ENCODE assay signal across 1 cellular context in genomic region chr20:18005990-18006364, GRCh38.
TF ChIP-seq lines count a peak whose summit lies in the region.

No MANE protein-coding gene starts in this region.

TF ChIP-seq in GM23338, 12 proteins besides CTCF, POLR2A, EP300 and RAD21 (continued from another document):
- no peak for TF ChIP-seq ETS1 (IDR thresholded peaks at IDR 0.05)
- TF ChIP-seq ZNF462 (CRISPR knock-in tag; IDR thresholded peaks at IDR 0.05), result no peak
- TF ChIP-seq STAT1 (IDR thresholded peaks at IDR 0.05; ENCODE audit: unreplicated experiment), result no peak
- no peak for TF ChIP-seq EZH2 (IDR thresholded peaks at IDR 0.05; ENCODE audit: low read depth, unreplicated experiment)
- no peak for TF ChIP-seq POLR2AphosphoS5 (IDR thresholded peaks at IDR 0.05; ENCODE audit: low read depth)
- TF ChIP-seq EZH2phosphoT487 (IDR thresholded peaks at IDR 0.05; ENCODE audit: unreplicated experiment), result no peak
